31 cellular contexts compared by ENCODE assay signal in the genomic region with DNA sequence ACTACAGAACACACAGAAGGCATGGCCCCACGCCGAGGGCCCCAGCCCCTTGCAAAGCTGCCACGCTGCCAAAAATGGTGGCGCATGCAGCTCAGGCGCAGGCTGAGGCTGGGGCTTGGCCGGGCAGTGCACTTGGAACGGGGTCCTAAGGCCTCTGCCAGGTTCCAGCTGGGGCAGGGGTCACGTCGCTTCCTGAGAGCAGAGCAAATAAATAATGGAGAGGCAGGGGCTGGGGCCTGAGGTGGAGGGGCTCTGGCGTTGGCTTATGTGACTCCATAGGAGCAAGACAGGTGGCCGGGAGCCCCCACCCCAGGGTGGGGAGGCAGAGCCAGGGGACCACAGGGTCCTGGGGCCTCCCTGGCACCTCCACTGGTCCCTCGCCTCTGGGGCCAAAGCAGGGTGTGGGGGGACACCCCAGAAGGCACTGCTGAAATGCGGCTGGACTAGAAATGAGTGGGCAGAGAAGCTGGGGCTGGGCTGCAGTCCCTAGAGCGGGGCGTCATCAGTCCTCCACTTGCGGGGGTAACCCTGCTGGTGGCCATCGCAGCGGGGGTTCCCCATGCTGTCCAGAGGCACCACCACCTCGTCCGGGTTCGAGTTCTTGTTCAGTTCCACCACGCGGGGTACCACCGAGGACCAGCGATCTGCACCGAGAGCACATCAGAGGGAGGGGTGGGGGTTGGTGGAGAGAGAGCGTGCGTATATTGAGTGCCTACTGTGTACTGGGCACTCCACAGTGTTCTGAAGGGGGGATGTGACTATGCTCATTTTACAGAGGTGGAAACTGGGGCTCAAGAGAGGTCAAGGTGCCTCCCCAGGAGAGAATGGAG. TPM values are rescaled to one million over a fixed set of nuclear protein-coding genes. Genes with fewer than 3 reads are reported as not detected.
"Had no signal": no experiment of that assay in that cellular context is flagged by ENCODE, and none has a peak within 500 bp of the region (broad histone marks: within the 10 kb centered on the region; RNA-seq: fewer than 3 reads in every experiment).

No MANE protein-coding gene starts in this region.

- H3K4me3 ChIP-seq: esophagus squamous epithelium, ovary, right lobe of liver, thyroid gland, upper lobe of right lung had no signal

- H3K9me3 Mint-ChIP-seq: activated CD4-positive, alpha-beta T cell treated with anti-CD3 and anti-CD28 coated beads, Interleukin-2, amount 10 ng/mL, durations not matched to agents 24 days and 14 days; activated naive CD4-positive, alpha-beta T cell treated with anti-CD3 and anti-CD28 coated beads, Interleukin-2, amount 50 U/mL, for 24 hours; activated T-cell treated with anti-CD3 and anti-CD28 coated beads, Interleukin-2, amount 50 U/mL, for 24 hours had no signal

- H3K4me3 Mint-ChIP-seq: activated CD4-positive, alpha-beta memory T cell treated with anti-CD3 and anti-CD28 coated beads, Interleukin-2, amount 10 ng/mL, durations not matched to agents 7 days and 5 days; activated CD4-positive, alpha-beta T cell treated with anti-CD3 and anti-CD28 coated beads, Interleukin-2, amount 10 ng/mL, durations not matched to agents 24 days and 14 days; activated naive CD4-positive, alpha-beta T cell treated with anti-CD3 and anti-CD28 coated beads, Interleukin-2, amount 50 U/mL, for 24 hours; activated T-cell treated with anti-CD3 and anti-CD28 coated beads, Interleukin-2, amount 50 U/mL, for 24 hours; naive thymus-derived CD4-positive, alpha-beta T cell; stimulated activated naive CD8-positive, alpha-beta T cell treated with anti-CD3 and anti-CD28 coated beads, Interleukin-15, Interleukin-2, amounts not matched to agents 100 ng/mL and 50 ng/mL, for 24 hours had no signal

- H3K27me3 Mint-ChIP-seq: activated CD4-positive, alpha-beta T cell treated with anti-CD3 and anti-CD28 coated beads, Interleukin-2, amount 10 ng/mL, durations not matched to agents 24 days and 14 days; activated naive CD4-positive, alpha-beta T cell treated with anti-CD3 and anti-CD28 coated beads, Interleukin-2, amount 50 U/mL, for 24 hours; progenitor cell of endocrine pancreas; stimulated activated naive CD8-positive, alpha-beta T cell treated with anti-CD3 and anti-CD28 coated beads, Interleukin-15, Interleukin-2, amounts not matched to agents 100 ng/mL and 50 ng/mL, for 24 hours had no signal

- H3K27ac Mint-ChIP-seq: activated CD4-positive, alpha-beta memory T cell treated with anti-CD3 and anti-CD28 coated beads, Interleukin-2, amount 10 ng/mL, durations not matched to agents 7 days and 5 days; activated CD4-positive, alpha-beta T cell treated with anti-CD3 and anti-CD28 coated beads, Interleukin-2, amount 10 ng/mL, durations not matched to agents 24 days and 14 days; activated naive CD4-positive, alpha-beta T cell treated with anti-CD3 and anti-CD28 coated beads, Interleukin-2, amount 50 U/mL, for 24 hours; activated T-cell treated with anti-CD3 and anti-CD28 coated beads, Interleukin-2, amount 50 U/mL, for 24 hours; naive thymus-derived CD4-positive, alpha-beta T cell; progenitor cell of endocrine pancreas; stimulated activated naive CD8-positive, alpha-beta T cell treated with anti-CD3 and anti-CD28 coated beads, Interleukin-15, Interleukin-2, amounts not matched to agents 100 ng/mL and 50 ng/mL, for 24 hours had no signal

- FAIRE-seq: bronchial epithelial cell, colon, frontal cortex, keratinocyte, TTC549 had no signal

- H3K36me3 Mint-ChIP-seq: activated naive CD4-positive, alpha-beta T cell treated with anti-CD3 and anti-CD28 coated beads, Interleukin-2, amount 50 U/mL, for 24 hours; naive thymus-derived CD4-positive, alpha-beta T cell had no signal

- H3K4me1 ChIP-seq: esophagus squamous epithelium, right lobe of liver, thyroid gland, upper lobe of right lung had no signal

- ATAC-seq: left colon; naive thymus-derived CD4-positive, alpha-beta T cell; upper lobe of right lung had no signal

- H3K4me1 Mint-ChIP-seq: activated CD4-positive, alpha-beta memory T cell treated with anti-CD3 and anti-CD28 coated beads, Interleukin-2, amount 10 ng/mL, durations not matched to agents 7 days and 5 days; activated CD4-positive, alpha-beta T cell treated with anti-CD3 and anti-CD28 coated beads, Interleukin-2, amount 10 ng/mL, durations not matched to agents 24 days and 14 days; activated naive CD4-positive, alpha-beta T cell treated with anti-CD3 and anti-CD28 coated beads, Interleukin-2, amount 50 U/mL, for 24 hours; naive thymus-derived CD4-positive, alpha-beta T cell had no signal

- H3K27me3 ChIP-seq: esophagus squamous epithelium, neutrophil, ovary, right lobe of liver, thyroid gland, upper lobe of right lung had no signal

- H3K27ac ChIP-seq: esophagus squamous epithelium, neutrophil, ovary, right lobe of liver, thyroid gland, upper lobe of right lung, WERI-Rb-1 had no signal

- H3K9me3 ChIP-seq: neutrophil, ovary, right lobe of liver, thyroid gland, upper lobe of right lung had no signal

- DNase-seq: activated CD4-positive, alpha-beta memory T cell treated with anti-CD3 and anti-CD28 coated beads, Interleukin-2, amount 10 ng/mL, durations not matched to agents 7 days and 5 days; activated CD4-positive, alpha-beta T cell treated with anti-CD3 and anti-CD28 coated beads, Interleukin-2, amount 10 ng/mL, durations not matched to agents 24 days and 14 days; activated CD4-positive, CD25-positive, alpha-beta regulatory T cell treated with anti-CD3 and anti-CD28 coated beads, Interleukin-2, amount 50 U/mL, for 72 hours; activated CD8-positive, alpha-beta memory T cell treated with anti-CD3 and anti-CD28 coated beads, Interleukin-2, amount 50 U/mL, for 48 hours; activated gamma-delta T cell treated with Interleukin-2 at 50 U/mL for 16 hours; activated T-cell treated with anti-CD3 and anti-CD28 coated beads, Interleukin-2, amount 50 U/mL, for 24 hours; anterior cingulate cortex; dermis blood vessel endothelial cell; effector CD4-positive, alpha-beta T cell; esophagus squamous epithelium; glutamatergic neuron; left colon; midbrain; naive thymus-derived CD4-positive, alpha-beta T cell; ovary; right lobe of liver; stimulated activated CD4-positive, alpha-beta T cell treated with anti-CD3 and anti-CD28 coated beads, Interleukin-2, amount 100 ng/mL, for 48 hours; T-helper 9 cell; thyroid gland; upper lobe of right lung; WERI-Rb-1 had no signal

- H3K36me3 ChIP-seq: neutrophil, ovary, thyroid gland, upper lobe of right lung, WERI-Rb-1 had no signal

RNA-seq across cellular contexts. Expression of a gene that starts 49.8 kb away (rescaled TPM):
- total RNA-seq: activated CD4-positive, alpha-beta memory T cell treated with anti-CD3 and anti-CD28 coated beads, Interleukin-2, amount 10 ng/mL, durations not matched to agents 7 days and 5 days; activated CD4-positive, alpha-beta T cell treated with anti-CD3 and anti-CD28 coated beads, Interleukin-2, amount 10 ng/mL, durations not matched to agents 24 days and 14 days; frontal cortex; T-helper 1 cell treated with Interleukin-12 subunit alpha and Interleukin-12 subunit beta and Interleukin-4 antibody, amounts not matched to agents 30 ng/mL and 1 ng/mL, for 36 hours had no signal
- polyA plus RNA-seq: naive thymus-derived CD4-positive, alpha-beta T cell had no signal
